ENCODE assay signal across 10 cellular contexts in the genomic region with DNA sequence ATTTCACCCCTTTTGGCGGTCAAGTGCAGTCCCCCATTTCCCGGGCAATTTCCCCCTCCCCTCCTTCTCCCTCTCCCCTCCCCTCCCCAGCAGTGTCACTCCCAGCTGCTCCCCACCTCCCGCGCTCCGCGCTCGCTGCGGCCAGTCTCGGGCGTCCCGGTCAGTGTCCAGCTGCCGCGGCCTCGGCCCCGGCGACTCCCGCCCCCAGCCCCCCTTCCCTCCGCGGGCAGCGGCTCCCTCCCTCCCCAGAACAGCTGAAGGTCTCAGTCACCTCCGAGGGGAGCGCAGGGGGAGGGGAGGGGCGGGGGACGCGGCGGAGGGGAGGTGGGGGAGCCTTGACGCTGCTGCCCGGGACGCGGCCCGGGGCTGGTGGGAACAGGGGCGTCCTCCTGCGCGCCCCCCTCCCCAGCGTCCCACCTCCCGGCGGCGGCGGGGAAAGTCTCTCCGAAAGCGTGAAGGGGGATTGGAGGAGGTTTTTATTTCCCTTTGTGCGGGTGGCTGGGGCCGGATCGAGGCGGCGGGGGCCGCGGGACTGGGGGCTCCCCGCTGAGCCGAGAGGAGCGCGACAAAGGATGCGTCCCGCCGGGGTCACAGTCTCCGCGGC. TPM values are rescaled to one million over a fixed set of nuclear protein-coding genes. Genes with fewer than 3 reads are reported as not detected.
A peak's percentile ranks its signal among the peaks of the same experiment; 100 is the strongest.
DNase-seq lines count a peak whose midpoint lies in the region; ATAC-seq and TF ChIP-seq lines count a peak whose summit lies in the region.
"Had no signal": no experiment of that assay in that cellular context is flagged by ENCODE, and none has a peak within 500 bp of the region (broad histone marks: within the 10 kb centered on the region; RNA-seq: fewer than 3 reads in every experiment).

A gene with protein sequence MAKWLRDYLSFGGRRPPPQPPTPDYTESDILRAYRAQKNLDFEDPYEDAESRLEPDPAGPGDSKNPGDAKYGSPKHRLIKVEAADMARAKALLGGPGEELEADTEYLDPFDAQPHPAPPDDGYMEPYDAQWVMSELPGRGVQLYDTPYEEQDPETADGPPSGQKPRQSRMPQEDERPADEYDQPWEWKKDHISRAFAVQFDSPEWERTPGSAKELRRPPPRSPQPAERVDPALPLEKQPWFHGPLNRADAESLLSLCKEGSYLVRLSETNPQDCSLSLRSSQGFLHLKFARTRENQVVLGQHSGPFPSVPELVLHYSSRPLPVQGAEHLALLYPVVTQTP (plus strand): TSS at position 341 of the 604 bp plus-strand sequence. CDS start 798 bp downstream, outside the sequence.

- intact Hi-C loops in breast epithelium (cut with DNase I; ENCODE audit: low total_unique reads) (no loop called here), mammary epithelial cell (cut with micrococcal nuclease) (no loop called here), colonic mucosa (cut with DNase I) (no loop called here), transverse colon (cut with DNase I; ENCODE audit: low total_unique reads) (no loop called here)

- TF ChIP-seq CTCF in breast epithelium (IDR thresholded peaks at IDR 0.05) (no peak), mammary epithelial cell (conservative IDR thresholded peaks at IDR 0.05 in 1 of 2, IDR thresholded peaks at IDR 0.05 in 1 of 2; ENCODE audit: extremely low read depth in 1 of 2, insufficient read depth in 1 of 2, low read depth in 1 of 2, low read length in 2 of 2) (no peak), colonic mucosa (IDR thresholded peaks at IDR 0.05) (no peak), transverse colon (IDR thresholded peaks at IDR 0.05) (no peak), brain microvascular endothelial cell (IDR thresholded peaks at IDR 0.05; ENCODE audit: low read depth, low read length, missing control alignments) (no peak)

- H3K9ac ChIP-seq in mammary epithelial cell (ENCODE audit: insufficient read depth, low read length) (no peak within 1 kb of the TSS), colonic mucosa (ENCODE audit: low read depth in 2 of 2, low read length in 2 of 2) (no peak within 1 kb of the TSS)
- H3K9ac ChIP-seq: KMS-11 had no signal

- no peak within 1 kb of the TSS for H3K4me2 ChIP-seq in mammary epithelial cell (ENCODE audit: insufficient read depth, low read depth, low read length)
- H3K4me2 ChIP-seq: KMS-11 had no signal

- ATAC-seq in HG02763 (IDR thresholded peaks at IDR 0.05; ENCODE audit: unreplicated experiment): no peak

- H2AFZ ChIP-seq in mammary epithelial cell (ENCODE audit: low read depth, low read length): no peak within 1 kb of the TSS

- peaks cover 4 to 12% of the 10 kb centered on the region in 2 donors for H3K4me1 ChIP-seq in breast epithelium
- no peaks in the 10 kb centered on the region for H3K4me1 ChIP-seq in mammary epithelial cell (ENCODE audit: insufficient read depth, low read length)
- peaks cover 9% of the 10 kb centered on the region for H3K4me1 ChIP-seq in colonic mucosa
- peaks cover 12% of the 10 kb centered on the region for H3K4me1 ChIP-seq in mesodermal cell (ENCODE audit: control insufficient read depth, insufficient read depth, low read length, poor library complexity, severe bottlenecking)
- peaks cover 4 to 21% (median 15%) of the 10 kb centered on the region in 4 donors for H3K4me1 ChIP-seq in transverse colon

- H3K36me3 ChIP-seq in breast epithelium (no peaks in the 10 kb centered on the region), mammary epithelial cell (ENCODE audit: insufficient read depth, low read length) (no peaks in the 10 kb centered on the region), colonic mucosa (no peaks in the 10 kb centered on the region), mesodermal cell (ENCODE audit: control insufficient read depth, insufficient read depth, low read length) (no peaks in the 10 kb centered on the region), transverse colon (no peaks in the 10 kb centered on the region), brain microvascular endothelial cell (replicated peaks) (no peaks in the 10 kb centered on the region)

- no CpG with 5 or more reads among the region's 57 CpGs for WGBS in mammary epithelial cell (ENCODE audit: low coverage, missing lambda C conversion rate)
- 0% methylated on average over 19 of the region's 57 CpGs for WGBS in mesodermal cell (ENCODE audit: insufficient coverage in 2 of 2), 2 experiments
- 7% methylated on average over 37 of the region's 57 CpGs; no CpG with 5 or more reads in 1 of the 2 donors for WGBS in transverse colon (ENCODE audit: low coverage in 1 of 2), 2 donors

- TF ChIP-seq EP300 in transverse colon (IDR thresholded peaks at IDR 0.05; ENCODE audit: low read depth): no peak

- H3K9me3 ChIP-seq in breast epithelium (no peaks in the 10 kb centered on the region), mammary epithelial cell (replicated peaks; ENCODE audit: insufficient read depth, low read length) (no peaks in the 10 kb centered on the region), colonic mucosa (no peaks in the 10 kb centered on the region), mesodermal cell (ENCODE audit: control insufficient read depth, low read length) (no peaks in the 10 kb centered on the region), transverse colon (no peaks in the 10 kb centered on the region)

- H3K27me3 ChIP-seq in breast epithelium: peaks cover 12 to 55% of the 10 kb centered on the region in 2 donors
- peaks cover 17% of the 10 kb centered on the region for H3K27me3 ChIP-seq in mammary epithelial cell (ENCODE audit: insufficient read depth, low read length)
- peaks cover 23% of the 10 kb centered on the region for H3K27me3 ChIP-seq in colonic mucosa
- H3K27me3 ChIP-seq in transverse colon: peaks cover 65% of the 10 kb centered on the region
- H3K27me3 ChIP-seq in brain microvascular endothelial cell (replicated peaks): peaks cover 38% of the 10 kb centered on the region

- peak within 1 kb of the TSS in 2 of 3 donors; percentile 26 to 57 for H3K4me3 ChIP-seq in breast epithelium
- no peak within 1 kb of the TSS for H3K4me3 ChIP-seq in mammary epithelial cell (replicated peaks in 1 of 3; ENCODE audit: insufficient read depth in 1 of 3, low read depth in 2 of 3, low read length in 3 of 3)
- H3K4me3 ChIP-seq in colonic mucosa: peak within 1 kb of the TSS; percentile 16
- peak within 1 kb of the TSS; percentile 47 for H3K4me3 ChIP-seq in mesodermal cell (ENCODE audit: extremely low read depth, insufficient read depth, low read length, poor library complexity, severe bottlenecking)
- H3K4me3 ChIP-seq in transverse colon: peak within 1 kb of the TSS in 3 of 4 donors; percentile 1 to 43 (median 28)
- no peak within 1 kb of the TSS for H3K4me3 ChIP-seq in brain microvascular endothelial cell (ENCODE audit: low read depth, low read length)

- no TSS peak for BruUV-seq in mammary epithelial cell (replicated peaks; lab: Mats Ljungman, UMichigan)

- H3K79me2 ChIP-seq in mammary epithelial cell (ENCODE audit: insufficient read depth, low read length): no peaks in the 10 kb centered on the region

- dilution Hi-C loops in mammary epithelial cell (cut with HindIII; ENCODE audit: low sequenced_read_pairs): no loop called here

- TF ChIP-seq POLR2A in breast epithelium (IDR thresholded peaks at IDR 0.05) (no peak), transverse colon (IDR thresholded peaks at IDR 0.05) (no peak)

- CTCF ChIA-PET in mammary epithelial cell (lab: Charles Lee; ENCODE audit: low non-redundant PET): no interaction called here

- no peaks in the 10 kb centered on the region for H4K20me1 ChIP-seq in mammary epithelial cell (ENCODE audit: insufficient read depth, low read length)

- no peak for DNase-seq in breast epithelium (ENCODE audit: low spot score in 2 of 2)
- DNase-seq in mammary epithelial cell: no peak
- no peak for DNase-seq in colonic mucosa
- no peak for DNase-seq in transverse colon
- no peak for DNase-seq in NOMO-1 treated with DMSO at 0.1 percent for 48 hours (lab: John Stamatoyannopoulos, UW; ENCODE audit: unreplicated experiment)
- DNase-seq in brain microvascular endothelial cell: no peak

- H3K27ac ChIP-seq in breast epithelium (no peak within 1 kb of the TSS), mammary epithelial cell (ENCODE audit: insufficient read depth, low read depth, low read length) (no peak within 1 kb of the TSS), colonic mucosa (no peak within 1 kb of the TSS), mesodermal cell (ENCODE audit: low read depth, low read length, severe bottlenecking) (no peak within 1 kb of the TSS), transverse colon (no peak within 1 kb of the TSS), brain microvascular endothelial cell (no peak within 1 kb of the TSS)
- H3K27ac ChIP-seq: KMS-11 had no signal

- in situ Hi-C loops in mammary epithelial cell (cut with MboI; ENCODE audit: low sequenced_read_pairs in 2 of 2): no loop called here
- in situ Hi-C loops in transverse colon (cut with MboI; ENCODE audit: low pct_ligation_motif_present in 1 of 4, low pct_unique_long_range_greater_than_20kb in 1 of 4, low sequenced_read_pairs in 3 of 4): loop anchor here in 1 of 4 donors (10.0 kb wide), 1 partner anchor 76 kb away; no protein-coding TSS in a partner anchor
- in situ Hi-C loops in brain microvascular endothelial cell (cut with HindIII; ENCODE audit: low pct_ligation_motif_present, low sequenced_read_pairs): no loop called here

RNA-seq across cellular contexts. Expression of the gene that starts here (rescaled TPM):
- total RNA-seq in breast epithelium (not detected), mammary epithelial cell (not detected), colonic mucosa (10 to 100 TPM; 16.8 to 19.3 TPM), transverse colon (10 to 100 TPM in 3 of 4 donors, 1 to 10 TPM in 1; 7.6 to 51.4 (median 27.5) TPM)
- polyA plus RNA-seq in mammary epithelial cell: not detected
- not detected for polyA minus RNA-seq in mammary epithelial cell
- polyA plus RNA-seq in mesodermal cell (2013, experiment 1 of 2): 9.8 TPM
- polyA plus RNA-seq in mesodermal cell (2013, experiment 2 of 2): 8.7 TPM
- total RNA-seq: endothelial cell of umbilical vein had no signal
- polyA plus RNA-seq: endothelial cell of umbilical vein had no signal

Comparison
In these comparisons a context has a peak if more than half of its experiments do, and no peak if none do; other contexts are left out.
1. RNA of the gene that starts here (total RNA-seq): 7.6 to 51.4 TPM in transverse colon and 16.8 to 19.3 TPM in colonic mucosa; not detected in breast epithelium and not detected in mammary epithelial cell; every median in the first group is over 4 times any median in the second.
2. H3K4me3 ChIP-seq: peak in breast epithelium (2 of 3), colonic mucosa (single experiment), mesodermal cell (single experiment) and transverse colon (3 of 4); none in mammary epithelial cell (0 of 3) and brain microvascular endothelial cell (single experiment).